ENCODE assay signal across 8 cellular contexts in genomic region chrX:86148024-86148511, GRCh38. TPM values are rescaled to one million over a fixed set of nuclear protein-coding genes. Genes with fewer than 3 reads are reported as not detected.
DNase-seq lines count a peak whose midpoint lies in the region; ATAC-seq and TF ChIP-seq lines count a peak whose summit lies in the region.

DACH2 (plus strand) TSS chrX:86148451.

- H4K91ac ChIP-seq in IMR-90 (ENCODE audit: insufficient read depth, low read depth, low read length): no peak within 1 kb of the TSS

- no peak within 1 kb of the TSS for H2AK9ac ChIP-seq in IMR-90 (replicated peaks; ENCODE audit: low read depth, low read length, poor library complexity)

- H2BK15ac ChIP-seq in IMR-90 (ENCODE audit: low read depth, low read length): no peak within 1 kb of the TSS

- H3K27me3 ChIP-seq in IMR-90 (ENCODE audit: control insufficient read depth, insufficient read depth, low read length): peaks cover 7% of the 10 kb centered on the region
- peaks cover 0 to 9% of the 10 kb centered on the region in 2 donors for H3K27me3 ChIP-seq in right lobe of liver

- WGBS in IMR-90 (ENCODE audit: extremely low coverage in 2 of 2, insufficient read length in 1 of 2), 2 experiments: 44% methylated on average over 10 of the region's 34 CpGs; no CpG with 5 or more reads in 1 of the 2 experiments
- WGBS in right lobe of liver (ENCODE audit: insufficient coverage, low coverage, low lambda C conversion rate, missing lambda C conversion rate): 24% methylated on average over 12 of the region's 34 CpGs

- H3K27me3 Mint-ChIP-seq in CD14-positive monocyte (ENCODE audit: low read depth in 3 of 3): peaks cover 30 to 42% (median 34%) of the 10 kb centered on the region in 3 donors
- H3K27me3 Mint-ChIP-seq in WTC11 (ENCODE audit: low read depth): peaks cover 40% of the 10 kb centered on the region

- H2BK20ac ChIP-seq in IMR-90 (ENCODE audit: low read depth, low read length): no peak within 1 kb of the TSS

- intact Hi-C loops in CD14-positive monocyte (cut with micrococcal nuclease) (no loop called here), IMR-90 (cut with micrococcal nuclease) (no loop called here), right lobe of liver (cut with DNase I) (no loop called here)

- no peak within 1 kb of the TSS for H4K5ac ChIP-seq in IMR-90 (ENCODE audit: low read depth, low read length)

- H3K4me3 ChIP-seq in IMR-90 (ENCODE audit: insufficient read depth, low read depth, low read length) (peak within 1 kb of the TSS; percentile 66), right lobe of liver (peak within 1 kb of the TSS; percentile 12 to 47 (median 30))

- no peak within 1 kb of the TSS for H4K8ac ChIP-seq in IMR-90 (ENCODE audit: low read depth in 2 of 2, low read length in 2 of 2)

- TF ChIP-seq POLR2A in IMR-90 (IDR thresholded peaks at IDR 0.05; ENCODE audit: low read depth, low read length) (no peak), right lobe of liver (IDR thresholded peaks at IDR 0.05) (no peak)

- no peaks in the 10 kb centered on the region for H4K20me1 ChIP-seq in IMR-90 (ENCODE audit: insufficient read depth, low read length)

- no peaks in the 10 kb centered on the region for H3K9me1 ChIP-seq in IMR-90 (ENCODE audit: insufficient read depth, low read length)

- no peak for TF ChIP-seq RAD21 in IMR-90 (IDR thresholded peaks at IDR 0.05; ENCODE audit: low read length)

- H3K4me3 Mint-ChIP-seq in CD14-positive monocyte (peak within 1 kb of the TSS; percentile 52 to 65), WTC11 (peak within 1 kb of the TSS; percentile 90)

- H3K9me3 ChIP-seq in IMR-90 (ENCODE audit: control insufficient read depth, insufficient read depth, low read length): no peaks in the 10 kb centered on the region
- H3K9me3 ChIP-seq in right lobe of liver: no peaks in the 10 kb centered on the region

- ATAC-seq in GM21390 (IDR thresholded peaks at IDR 0.05; ENCODE audit: unreplicated experiment) (peak; percentile 100), IMR-90 (ENCODE audit: low read depth) (peak; percentile 99), WTC11 (peak; percentile 98), right lobe of liver (peak; percentile 98 to 99 (median 99)), HG02970 (IDR thresholded peaks at IDR 0.05; ENCODE audit: low FRiP score, unreplicated experiment) (no peak)

- POLR2A ChIA-PET in IMR-90 (lab: Charles Lee; ENCODE audit: unreplicated experiment) (no interaction called here), WTC11 (lab: Charles Lee) (no interaction called here)

- no peak within 1 kb of the TSS for H2BK5ac ChIP-seq in IMR-90 (ENCODE audit: low read depth, low read length, poor library complexity, severe bottlenecking)

- peak within 1 kb of the TSS; percentile 80 for H3K4me2 ChIP-seq in IMR-90 (ENCODE audit: low read depth, low read length)

- H3K4ac ChIP-seq in IMR-90 (ENCODE audit: low read depth, low read length): no peak within 1 kb of the TSS

- no peak within 1 kb of the TSS for H2BK120ac ChIP-seq in IMR-90 (ENCODE audit: low read depth, low read length)

- dilution Hi-C loops in IMR-90 (cut with HindIII; ENCODE audit: low sequenced_read_pairs, unreplicated experiment): no loop called here

- DNase-seq in CD14-positive monocyte (ENCODE audit: low spot score) (no peak), IMR-90 (peak; percentile 74), WTC11 (ENCODE audit: low spot score) (peak; percentile 87), right lobe of liver (peak; percentile 54 to 80 (median 73))
- DNase-seq in effector CD4-positive, alpha-beta T cell: peak; percentile 11
- peak; percentile 19 to 57 for DNase-seq in stimulated activated CD4-positive, alpha-beta T cell treated with anti-CD3 and anti-CD28 coated beads, Interleukin-2, amount 100 ng/mL, for 24 hours

- H3K27ac ChIP-seq in IMR-90 (ENCODE audit: insufficient read depth, low read length) (no peak within 1 kb of the TSS), right lobe of liver (no peak within 1 kb of the TSS)

- H3K36me3 Mint-ChIP-seq in CD14-positive monocyte (no peaks in the 10 kb centered on the region), WTC11 (no peaks in the 10 kb centered on the region)

- H3K23ac ChIP-seq in IMR-90 (ENCODE audit: low read depth, low read length): no peak within 1 kb of the TSS

- H3K27ac Mint-ChIP-seq in CD14-positive monocyte (no peak within 1 kb of the TSS), WTC11 (peak within 1 kb of the TSS; percentile 74; the same call in 1 of the 2 replicates)

- H3K9me3 Mint-ChIP-seq in CD14-positive monocyte: peaks cover 0 to 19% (median 9%) of the 10 kb centered on the region in 7 donors
- no peaks in the 10 kb centered on the region for H3K9me3 Mint-ChIP-seq in WTC11

- CTCF ChIA-PET in IMR-90 (lab: Yijun Ruan, JAX) (no interaction called here), WTC11 (lab: Charles Lee) (interaction anchor here (1.2 to 1.3 kb wide), 2 partner anchors 23 to 26 kb away, joined by 3 read pairs; no protein-coding TSS in a partner anchor)

- no peak within 1 kb of the TSS for H3K18ac ChIP-seq in IMR-90 (ENCODE audit: low read depth, low read length)

- H3K4me1 ChIP-seq in IMR-90 (ENCODE audit: control insufficient read depth, insufficient read depth, low read length) (no peaks in the 10 kb centered on the region), right lobe of liver (no peaks in the 10 kb centered on the region)

- H3K4me1 Mint-ChIP-seq in CD14-positive monocyte (peaks cover 4% of the 10 kb centered on the region), WTC11 (peaks cover 36% of the 10 kb centered on the region)

- H2AFZ ChIP-seq in IMR-90 (replicated peaks; ENCODE audit: low read length, poor library complexity): peak within 1 kb of the TSS; percentile 83

- H3K14ac ChIP-seq in IMR-90 (replicated peaks; ENCODE audit: low read depth, low read length): no peak within 1 kb of the TSS

- no TSS peak for BruUV-seq in IMR-90 (replicated peaks; lab: Mats Ljungman, UMichigan)

- H3K36me3 ChIP-seq in IMR-90 (ENCODE audit: control insufficient read depth, insufficient read depth, low read length): no peaks in the 10 kb centered on the region
- no peaks in the 10 kb centered on the region for H3K36me3 ChIP-seq in right lobe of liver

- no peak within 1 kb of the TSS for H3K9ac ChIP-seq in IMR-90 (ENCODE audit: low read depth, low read length)

- H3K79me1 ChIP-seq in IMR-90 (ENCODE audit: low read depth in 1 of 2, low read length in 2 of 2): no peaks in the 10 kb centered on the region

- no peak for TF ChIP-seq CTCF in CD14-positive monocyte (IDR thresholded peaks at IDR 0.05)
- no peak for TF ChIP-seq CTCF in IMR-90 (conservative IDR thresholded peaks at IDR 0.05; ENCODE audit: low read depth, low read length)
- no peak for TF ChIP-seq CTCF in WTC11 (IDR thresholded peaks at IDR 0.05)
- no peak for TF ChIP-seq CTCF in right lobe of liver (IDR thresholded peaks at IDR 0.05)

- no peak within 1 kb of the TSS for H3K56ac ChIP-seq in IMR-90 (ENCODE audit: extremely low read depth, insufficient read depth, low read length)

- H2AK5ac ChIP-seq in IMR-90 (ENCODE audit: low read depth, low read length): no peak within 1 kb of the TSS

- in situ Hi-C loops in IMR-90 (cut with MboI; ENCODE audit: low sequenced_read_pairs): no loop called here

TF ChIP-seq in IMR-90, 13 proteins besides CTCF, POLR2A, EP300 and RAD21 (continues in another document):
- TF ChIP-seq RCOR1 (IDR thresholded peaks at IDR 0.05; ENCODE audit: insufficient replicate concordance, low read length) (no peak), USF2 (IDR thresholded peaks at IDR 0.05; ENCODE audit: low read depth, low read length) (no peak), MXI1 (IDR thresholded peaks at IDR 0.05; ENCODE audit: borderline replicate concordance, low read depth, low read length) (no peak), NFE2L2 (IDR thresholded peaks at IDR 0.05; ENCODE audit: low read depth, low read length) (no peak), MAZ (IDR thresholded peaks at IDR 0.05; ENCODE audit: borderline replicate concordance, low read depth, low read length) (no peak), BHLHE40 (IDR thresholded peaks at IDR 0.05; ENCODE audit: low read depth, low read length) (no peak), CEBPB (IDR thresholded peaks at IDR 0.05; ENCODE audit: low read depth, low read length) (no peak), RFX5 (IDR thresholded peaks at IDR 0.05; ENCODE audit: low read depth, low read length) (no peak), SMC3 (IDR thresholded peaks at IDR 0.05; ENCODE audit: low read depth, low read length) (no peak)

TF ChIP-seq in WTC11, 78 proteins besides CTCF, POLR2A, EP300 and RAD21:
- TF ChIP-seq E2F1 (CRISPR knock-in tag; IDR thresholded peaks at IDR 0.05) (no peak), NFYB (CRISPR knock-in tag; conservative IDR thresholded peaks at IDR 0.05; ENCODE audit: low read depth) (peak; percentile 75), ZNF232 (CRISPR knock-in tag; IDR thresholded peaks at IDR 0.05) (no peak), ELF4 (CRISPR knock-in tag; IDR thresholded peaks at IDR 0.05; ENCODE audit: low read depth) (no peak), MXD4 (CRISPR knock-in tag; IDR thresholded peaks at IDR 0.05; ENCODE audit: borderline replicate concordance) (no peak), NFATC4 (CRISPR knock-in tag; IDR thresholded peaks at IDR 0.05) (no peak)

RNA-seq across cellular contexts. Expression of gene DACH2, which starts in this region (rescaled TPM):
- not detected for polyA plus RNA-seq in CD14-positive monocyte
- 3.8 and 4.4 TPM in 2 replicates for total RNA-seq in IMR-90 (2012; rRNA removed)
- polyA plus RNA-seq in IMR-90 (2012; rRNA removed): 2.2 and 2.8 TPM in 2 replicates
- polyA plus RNA-seq in IMR-90 (2012; cell fraction: cytosol; rRNA removed): 1.0 and 1.2 TPM in 2 replicates
- 1.7 and 4.8 TPM in 2 replicates for polyA plus RNA-seq in IMR-90 (2012; cell fraction: nucleus; rRNA removed; ENCODE audit: low replicate concordance)
- total RNA-seq in WTC11 (2021): 2.6 to 3.5 TPM (median 3.1 TPM) in 3 replicates
- total RNA-seq in right lobe of liver: not detected

Comparison
In these comparisons a context has a peak if more than half of its experiments do, and no peak if none do; other contexts are left out.
1. Peak in DNase-seq, ATAC-seq and H3K4me3 ChIP-seq in right lobe of liver; RNA of the gene not detected or under 1 TPM.